In the genomic region with DNA sequence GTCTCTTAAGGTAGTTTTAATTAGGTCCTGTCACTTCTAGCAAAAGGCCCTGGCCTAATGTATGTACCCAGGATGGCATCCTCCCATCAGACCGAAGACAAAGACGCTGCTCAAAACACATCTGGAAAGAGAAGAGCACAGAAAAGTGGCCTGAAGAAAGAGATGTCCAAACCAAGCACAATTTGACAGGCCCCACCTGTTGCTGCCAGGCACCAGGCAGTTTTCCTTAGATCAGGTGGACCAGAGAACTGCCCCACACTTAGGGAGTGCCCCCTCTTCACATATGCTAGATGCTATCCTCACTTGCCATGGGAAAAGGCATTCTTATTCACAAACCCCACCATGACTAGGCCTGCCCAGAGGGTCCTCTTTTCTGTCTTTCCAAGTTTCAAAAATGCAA, we compare ENCODE assay signal across 29 cellular contexts. TPM values are rescaled to one million over a fixed set of nuclear protein-coding genes. Genes with fewer than 3 reads are reported as not detected.
DNase-seq lines count a peak whose midpoint lies in the region; TF ChIP-seq lines count a peak whose summit lies in the region.
"Had no signal": no experiment of that assay in that cellular context is flagged by ENCODE, and none has a peak within 500 bp of the region (broad histone marks: within the 10 kb centered on the region; RNA-seq: fewer than 3 reads in every experiment).

No MANE protein-coding gene starts in this region.

- H3K9me3 ChIP-seq in HEK293 (ENCODE audit: control insufficient read depth, insufficient read depth, low read depth, low read length) (no peaks in the 10 kb centered on the region), stomach (no peaks in the 10 kb centered on the region)
- H3K9me3 ChIP-seq: A549; BE2C; BLaER1; BLaER1 treated with 17β-estradiol and CSF1 and Interleukin-3, amounts not matched to agents 10 nM and 100 nM; Caco-2 had no signal

- TF ChIP-seq EP300 in stomach (IDR thresholded peaks at IDR 0.05) = no peak

- CTCF ChIA-PET in HEK293 (lab: Yijun Ruan, JAX) = interaction anchor here (3.1 kb wide), 1 partner anchor 23 kb away, joined by 13 read pairs; no protein-coding TSS in a partner anchor

- no peaks in the 10 kb centered on the region for H3K4me1 ChIP-seq in HEK293 (ENCODE audit: control insufficient read depth, insufficient read depth, low read length)
- peaks cover 10 to 17% (median 15%) of the 10 kb centered on the region in 4 donors for H3K4me1 ChIP-seq in stomach
- H3K4me1 ChIP-seq: BE2C, Caco-2 had no signal

- DNase-seq in left kidney (ENCODE audit: low read depth, low spot score) (peak; percentile 24), stomach (no peak), hepatic stellate cell (ENCODE audit: low spot score) (no peak)
- DNase-seq: 8988T; ACHN; AML-193; BE2C; C1 segment of cervical spinal cord; Caco-2; Calu3; CD4-positive, alpha-beta memory T cell; CD4-positive, alpha-beta T cell; CD4-positive, CD25-positive, alpha-beta regulatory T cell; CD8-positive, alpha-beta memory T cell; CD8-positive, alpha-beta T cell; COR-L47; DMS 273 treated with DMSO at 0.1 percent for 48 hours; DMS153; DMS53; DMS79; DMS79 treated with DMSO at 0.1 percent for 48 hours; DND-41; EL had no signal

- H3K27ac ChIP-seq in HEK293 (ENCODE audit: extremely low read depth, low read depth, low read length) (no peak overlapping the region), stomach (no peak overlapping the region)
- H3K27ac ChIP-seq: 22Rv1; A549; BLaER1; BLaER1 treated with 17β-estradiol and CSF1 and Interleukin-3, amounts not matched to agents 10 nM and 100 nM; C4-2B had no signal

- WGBS in stomach, 5 donors = 77 to 91% (median 81%) methylated on average over 2 of the region's 2 CpGs

- TF ChIP-seq CTCF in HEK293 (tag by site-specific recombination; IDR thresholded peaks at IDR 0.05) = no peak
- no peak for TF ChIP-seq CTCF in stomach (IDR thresholded peaks at IDR 0.05)

- no peak for TF ChIP-seq POLR2A in stomach (IDR thresholded peaks at IDR 0.05)

- intact Hi-C loops in stomach (cut with DNase I; ENCODE audit: low total_unique reads) = no loop called here

- H3K4me3 ChIP-seq in HEK293 (ENCODE audit: low read depth, low read length) = no peak overlapping the region
- no peak overlapping the region for H3K4me3 ChIP-seq in stomach
- H3K4me3 ChIP-seq: A549; BLaER1; BLaER1 treated with 17β-estradiol and CSF1 and Interleukin-3, amounts not matched to agents 10 nM and 100 nM had no signal

- H3K27me3 ChIP-seq in stomach = no peaks in the 10 kb centered on the region
- H3K27me3 ChIP-seq: BE2C; BLaER1; BLaER1 treated with 17β-estradiol and CSF1 and Interleukin-3, amounts not matched to agents 10 nM and 100 nM had no signal

- H3K36me3 ChIP-seq in HEK293 (ENCODE audit: control insufficient read depth in 2 of 2, insufficient read depth in 1 of 2, low read length in 2 of 2) (peaks cover 0 to 6% of the 10 kb centered on the region in 2 experiments; a peak in 2 of 3 replicates), stomach (no peaks in the 10 kb centered on the region)
- H3K36me3 ChIP-seq: BE2C, BLaER1 had no signal

- POLR2A ChIA-PET in HEK293 (lab: Yijun Ruan, JAX) = no interaction called here

TF ChIP-seq in HEK293, 187 proteins besides CTCF, POLR2A, EP300 and RAD21:
- TF ChIP-seq TRIM28 (IDR thresholded peaks at IDR 0.05; ENCODE audit: borderline replicate concordance, low read length) (no peak), SCRT1 (tag by site-specific recombination; IDR thresholded peaks at IDR 0.05; ENCODE audit: borderline replicate concordance) (peak; percentile 65; the same call in 1 of the 2 replicates), ZBTB21 (tag by site-specific recombination; IDR thresholded peaks at IDR 0.05) (no peak), SCRT2 (tag by site-specific recombination; IDR thresholded peaks at IDR 0.05) (peak; percentile 90)
- TF ChIP-seq, protein P1, sequence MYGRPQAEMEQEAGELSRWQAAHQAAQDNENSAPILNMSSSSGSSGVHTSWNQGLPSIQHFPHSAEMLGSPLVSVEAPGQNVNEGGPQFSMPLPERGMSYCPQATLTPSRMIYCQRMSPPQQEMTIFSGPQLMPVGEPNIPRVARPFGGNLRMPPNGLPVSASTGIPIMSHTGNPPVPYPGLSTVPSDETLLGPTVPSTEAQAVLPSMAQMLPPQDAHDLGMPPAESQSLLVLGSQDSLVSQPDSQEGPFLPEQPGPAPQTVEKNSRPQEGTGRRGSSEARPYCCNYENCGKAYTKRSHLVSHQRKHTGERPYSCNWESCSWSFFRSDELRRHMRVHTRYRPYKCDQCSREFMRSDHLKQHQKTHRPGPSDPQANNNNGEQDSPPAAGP (tag by site-specific recombination; IDR thresholded peaks at IDR 0.05) = no peak

RNA-seq across cellular contexts. Expression of a gene that starts 3.3 kb away (rescaled TPM):
- total RNA-seq in stomach = 10 to 100 TPM; 13.3 to 31.0 (median 17.9) TPM
- 1 to 10 TPM; 4.8 to 8.6 (median 5.9) TPM for polyA plus RNA-seq in stomach

RNA-seq across cellular contexts. Expression of a gene that starts 45.7 kb away (rescaled TPM):
- total RNA-seq in stomach = 100 to 1,000 TPM in 1 of 5 donors, 10 to 100 TPM in 4; 17.3 to 150 (median 51.3) TPM
- polyA plus RNA-seq in stomach = 10 to 100 TPM; 29.3 to 32.7 (median 30.1) TPM
